In the genomic region with DNA sequence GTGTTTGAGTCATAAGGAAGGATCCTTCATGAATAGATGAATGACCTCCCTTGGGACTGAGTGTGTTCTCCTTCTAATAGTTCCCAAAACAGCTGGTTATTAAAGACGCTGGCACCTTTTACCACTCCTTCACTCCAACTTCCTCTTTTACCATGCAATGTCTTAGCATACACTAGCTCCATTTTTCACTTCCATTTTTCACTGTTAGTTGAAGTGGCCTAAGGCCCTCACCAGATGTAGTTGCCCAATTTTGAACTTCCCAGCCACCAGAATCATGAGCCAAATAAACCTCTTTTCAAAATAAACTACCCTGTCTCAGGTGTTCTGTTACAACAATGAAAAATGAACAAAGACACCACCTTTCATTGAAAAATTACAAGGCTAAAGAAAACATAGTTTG, we compare ENCODE assay signal across 14 cellular contexts.
"Had no signal": no experiment of that assay in that cellular context is flagged by ENCODE, and none has a peak within 500 bp of the region (broad histone marks: within the 10 kb centered on the region; RNA-seq: fewer than 3 reads in every experiment).

No MANE protein-coding gene starts in this region.

- H3K36me3 ChIP-seq: left ventricle myocardium inferior, neutrophil had no signal

- H3K79me2 ChIP-seq: parathyroid adenoma had no signal

- H3K9me3 ChIP-seq: neutrophil had no signal

- H3K4me3 ChIP-seq: left ventricle myocardium inferior, mucosa of descending colon had no signal

- DNase-seq: activated CD4-positive, alpha-beta memory T cell treated with anti-CD3 and anti-CD28 coated beads, Interleukin-2, amount 10 ng/mL, durations not matched to agents 7 days and 5 days; activated CD4-positive, alpha-beta T cell treated with anti-CD3 and anti-CD28 coated beads for 36 hours; activated naive CD4-positive, alpha-beta T cell treated with anti-CD3 and anti-CD28 coated beads, Interleukin-2, amount 10 ng/mL, durations not matched to agents 7 days and 5 days; activated T-cell treated with anti-CD3 and anti-CD28 coated beads, Interleukin-2, amount 50 U/mL, for 24 hours; dermis blood vessel endothelial cell; foreskin melanocyte; left ventricle myocardium inferior; mucosa of descending colon; naive thymus-derived CD8-positive, alpha-beta T cell; stimulated activated CD4-positive, alpha-beta T cell treated with anti-CD3 and anti-CD28 coated beads, Interleukin-12 subunit alpha, Interleukin-12 subunit beta, amount 100 ng/mL, for 4 hours; stimulated activated CD4-positive, alpha-beta T cell treated with anti-CD3 and anti-CD28 coated beads, Interleukin-2, amount 100 ng/mL, for 24 hours had no signal

- H2AFZ ChIP-seq: parathyroid adenoma had no signal

- ATAC-seq: activated CD4-positive, alpha-beta T cell treated with anti-CD3 and anti-CD28 coated beads for 36 hours; mucosa of descending colon; naive thymus-derived CD8-positive, alpha-beta T cell had no signal

- H3K27ac ChIP-seq: epithelial cell of prostate, left ventricle myocardium inferior, neutrophil, parathyroid adenoma had no signal

- H3K4me1 ChIP-seq: left ventricle myocardium inferior, parathyroid adenoma had no signal
